8 cellular contexts compared by ENCODE assay signal in the genomic region with DNA sequence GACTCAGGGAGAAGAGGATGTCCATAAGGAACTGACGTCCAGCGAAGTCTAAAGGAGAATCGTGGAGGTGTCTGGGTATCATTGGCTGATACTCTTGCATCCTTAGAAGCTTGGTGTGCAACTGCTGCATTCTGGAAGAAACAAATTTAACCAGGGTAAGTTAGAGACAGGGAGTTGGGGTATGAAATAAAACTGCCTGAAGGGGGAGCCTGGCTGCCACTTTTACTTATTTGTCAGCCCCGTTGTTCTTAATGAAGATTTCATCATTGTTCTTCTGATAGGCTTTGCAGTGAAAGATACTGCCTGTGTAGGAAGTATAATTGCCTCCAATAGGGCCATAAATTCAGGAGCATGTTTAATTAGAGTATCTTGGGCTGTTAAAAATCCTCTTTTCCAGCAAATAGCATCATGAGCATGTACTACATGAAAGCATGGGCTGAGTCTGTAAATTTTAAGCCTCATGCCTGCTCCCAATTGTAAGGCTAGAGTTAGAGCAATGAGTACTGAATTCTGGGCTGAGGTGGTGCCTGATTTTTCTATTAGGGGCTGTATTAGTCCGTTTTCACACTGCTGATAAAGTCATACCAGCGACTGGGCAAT.
A peak's percentile ranks its signal among the peaks of the same experiment; 100 is the strongest.
DNase-seq lines count a peak whose midpoint lies in the region; ATAC-seq, FAIRE-seq and TF ChIP-seq lines count a peak whose summit lies in the region.

No MANE protein-coding gene starts in this region.

- H3K4me3 ChIP-seq in H1 (ENCODE audit: extremely low read depth in 1 of 4, insufficient read depth in 2 of 4, low read depth in 3 of 4, low read length in 4 of 4) = no peak overlapping the region

- H3K79me2 ChIP-seq in H1 (ENCODE audit: control insufficient read depth in 1 of 2, insufficient read depth in 2 of 2, low read length in 2 of 2) = no peaks in the 10 kb centered on the region

- H3K4ac ChIP-seq in H1 (replicated peaks; ENCODE audit: insufficient read length, low read depth, low read length) = no peak overlapping the region

- H3K23ac ChIP-seq in H1 (ENCODE audit: insufficient read length) = no peak overlapping the region

- H3K27me3 ChIP-seq in H1 (replicated peaks in 1 of 4; ENCODE audit: control insufficient read depth in 3 of 4, extremely low read depth in 1 of 4, insufficient read depth in 3 of 4, low read length in 3 of 4) = no peaks in the 10 kb centered on the region

- H3K27ac ChIP-seq in H1 (ENCODE audit: low read depth, low read length) = no peak overlapping the region

- H3K4me2 ChIP-seq in H1 (ENCODE audit: insufficient read depth in 1 of 2, low read depth in 2 of 2, low read length in 2 of 2) = no peak overlapping the region

- no peak overlapping the region for H2BK15ac ChIP-seq in H1 (ENCODE audit: low read length)

- H2BK20ac ChIP-seq in H1 (ENCODE audit: low read length) = no peak overlapping the region

- no peak overlapping the region for H2AFZ ChIP-seq in H1 (ENCODE audit: low read length)

- H3K27ac Mint-ChIP-seq in neural crest cell (ENCODE audit: unreplicated experiment) = no peak overlapping the region
- H3K27ac Mint-ChIP-seq in natural killer cell treated with Interleukin-12 subunit alpha and Interleukin-12 subunit beta and Interleukin-15 and Interleukin-18, amount 100 ng/mL, for 72 hours = no peak overlapping the region

- CTCF ChIA-PET in H1 (lab: Charles Lee; ENCODE audit: partially characterized antibody) = interaction anchor here (0.9 to 2.1 kb wide), 7 partner anchors 7 to 681 kb away, joined by 3 to 6 read pairs (median 4); no protein-coding TSS in a partner anchor

- no peak overlapping the region for H3K56ac ChIP-seq in H1 (replicated peaks; ENCODE audit: insufficient read length, low read depth, low read length)

- H3K23me2 ChIP-seq in H1 (ENCODE audit: low read depth, low read length) = no peaks in the 10 kb centered on the region

- peaks cover 2% of the 10 kb centered on the region for H3K36me3 Mint-ChIP-seq in neural crest cell (ENCODE audit: low read depth)
- no peaks in the 10 kb centered on the region for H3K36me3 Mint-ChIP-seq in natural killer cell treated with Interleukin-12 subunit alpha and Interleukin-12 subunit beta and Interleukin-15 and Interleukin-18, amount 100 ng/mL, for 72 hours

- 0 out of 4 replicates have a peak, but pooled peaks cover 0 to 6% of the 10 kb centered on the region in 2 experiments for H3K9me3 ChIP-seq in H1 (ENCODE audit: insufficient read depth in 2 of 2, low read depth in 1 of 2, low read length in 1 of 2)

- no peak overlapping the region for H3K4me3 Mint-ChIP-seq in neural crest cell
- no peak overlapping the region for H3K4me3 Mint-ChIP-seq in natural killer cell treated with Interleukin-12 subunit alpha and Interleukin-12 subunit beta and Interleukin-15 and Interleukin-18, amount 100 ng/mL, for 72 hours

- TF ChIP-seq CTCF in H1 (IDR thresholded peaks at IDR 0.05; ENCODE audit: control extremely low read depth in 1 of 3, insufficient read depth in 1 of 3, low read depth in 1 of 3, low read length in 3 of 3) (peak in 2 of 3 experiments; percentile 42 to 52; a peak in 2 of 4 replicates), neural crest cell (conservative IDR thresholded peaks at IDR 0.05) (peak; percentile 63)

- no peak for TF ChIP-seq POLR2A in H1 (IDR thresholded peaks at IDR 0.05; ENCODE audit: control extremely low read depth in 1 of 2, low read depth in 2 of 2, low read length in 2 of 2)

- peaks cover 3% of the 10 kb centered on the region for H3K27me3 Mint-ChIP-seq in neural crest cell (ENCODE audit: low read depth)
- no peaks in the 10 kb centered on the region for H3K27me3 Mint-ChIP-seq in natural killer cell treated with Interleukin-12 subunit alpha and Interleukin-12 subunit beta and Interleukin-15 and Interleukin-18, amount 100 ng/mL, for 72 hours

- no peak overlapping the region for H2BK120ac ChIP-seq in H1 (replicated peaks; ENCODE audit: low read depth, low read length)

- no peak overlapping the region for H2AK5ac ChIP-seq in H1 (ENCODE audit: low read depth, low read length)

- H2BK5ac ChIP-seq in H1 (ENCODE audit: low read depth, low read length) = no peak overlapping the region

- no peak overlapping the region for H3K9ac ChIP-seq in H1 (replicated peaks in 1 of 4; ENCODE audit: extremely low read depth in 1 of 4, low read depth in 3 of 4, low read length in 3 of 4)

- 65% methylated on average over 6 of the region's 6 CpGs; no CpG with 5 or more reads in 1 of the 2 experiments for WGBS in H1 (ENCODE audit: extremely low coverage in 1 of 2, insufficient coverage in 1 of 2, insufficient read length in 1 of 2, insufficient replicate concordance in 2 of 2, low coverage in 1 of 2, low lambda C conversion rate in 2 of 2, missing lambda C conversion rate in 1 of 2), 2 experiments

- H3K4me1 ChIP-seq in H1 (replicated peaks in 1 of 4; ENCODE audit: control insufficient read depth in 3 of 4, insufficient read depth in 4 of 4, low read length in 3 of 4) = no peaks in the 10 kb centered on the region

- no peak for FAIRE-seq in H1 (lab: Jason Lieb, UNC)

- POLR2A ChIA-PET in H1 (lab: Charles Lee; ENCODE audit: partially characterized antibody) = no interaction called here

- ATAC-seq in GM21360 (IDR thresholded peaks at IDR 0.05; ENCODE audit: unreplicated experiment) = peak; percentile 90
- no peak for ATAC-seq in natural killer cell treated with Interleukin-12 subunit alpha and Interleukin-12 subunit beta and Interleukin-15 and Interleukin-18, amount 100 ng/mL, for 72 hours

- H4K20me1 ChIP-seq in H1 (replicated peaks in 1 of 2; ENCODE audit: control insufficient read depth in 1 of 2, insufficient read depth in 2 of 2, low read length in 2 of 2) = no peaks in the 10 kb centered on the region

- no peaks in the 10 kb centered on the region for H3K36me3 ChIP-seq in H1 (ENCODE audit: control insufficient read depth in 2 of 4, insufficient read depth in 4 of 4, low read length in 3 of 4)

- no peak overlapping the region for H4K8ac ChIP-seq in H1 (ENCODE audit: extremely low read depth, insufficient read depth, low read length)

- no peak for TF ChIP-seq EP300 in H1 (IDR thresholded peaks at IDR 0.05; ENCODE audit: borderline replicate concordance in 1 of 2, low read depth in 2 of 2, low read length in 2 of 2)

- no peaks in the 10 kb centered on the region for H3K4me1 Mint-ChIP-seq in neural crest cell
- H3K4me1 Mint-ChIP-seq in natural killer cell treated with Interleukin-12 subunit alpha and Interleukin-12 subunit beta and Interleukin-15 and Interleukin-18, amount 100 ng/mL, for 72 hours (ENCODE audit: low read depth in 2 of 2) = no peaks in the 10 kb centered on the region

- no peak overlapping the region for H4K91ac ChIP-seq in H1 (replicated peaks; ENCODE audit: insufficient read length, low read length)

- peak; percentile 68 for DNase-seq in DMS53 (lab: John Stamatoyannopoulos, UW)
- peak; percentile 72 for DNase-seq in HT-29 (ENCODE audit: low spot score)
- peak; percentile 53 for DNase-seq in SW480 (ENCODE audit: low spot score)
- DNase-seq in H1 (ENCODE audit: low read depth in 1 of 2, low spot score in 2 of 2) = peak in 1 of 2 experiments; percentile 13
- no peak for DNase-seq in neural crest cell (ENCODE audit: low read depth, low spot score)
- DNase-seq in natural killer cell treated with Interleukin-12 subunit alpha and Interleukin-12 subunit beta and Interleukin-15 and Interleukin-18, amount 100 ng/mL, for 72 hours (ENCODE audit: low spot score) = no peak
- no peak for DNase-seq in NK-92 (lab: John Stamatoyannopoulos, UW; ENCODE audit: unreplicated experiment)

- H3K18ac ChIP-seq in H1 (ENCODE audit: extremely low read depth, low read length) = no peak overlapping the region

- H3K9me3 Mint-ChIP-seq in neural crest cell = peaks cover 11% of the 10 kb centered on the region
- peaks cover 15% of the 10 kb centered on the region for H3K9me3 Mint-ChIP-seq in natural killer cell treated with Interleukin-12 subunit alpha and Interleukin-12 subunit beta and Interleukin-15 and Interleukin-18, amount 100 ng/mL, for 72 hours

- H4K5ac ChIP-seq in H1 (ENCODE audit: insufficient read length, low read depth, low read length) = no peak overlapping the region

- no peak overlapping the region for H2BK12ac ChIP-seq in H1 (ENCODE audit: low read depth, low read length)

- no peak overlapping the region for H3K14ac ChIP-seq in H1 (ENCODE audit: insufficient read length)

- H3K79me1 ChIP-seq in H1 (ENCODE audit: low read depth, low read length) = no peaks in the 10 kb centered on the region

- TF ChIP-seq RAD21 in H1 (IDR thresholded peaks at IDR 0.05 in 1 of 2, conservative IDR thresholded peaks at IDR 0.05 in 1 of 2; ENCODE audit: low read depth in 2 of 2, low read length in 2 of 2) = peak; percentile 71 to 77

TF ChIP-seq in H1, 55 proteins besides CTCF, POLR2A, EP300 and RAD21 (continues in another document):
- no peak for TF ChIP-seq SIX5 (IDR thresholded peaks at IDR 0.05; ENCODE audit: low read depth, low read length)
- TF ChIP-seq, protein P1, sequence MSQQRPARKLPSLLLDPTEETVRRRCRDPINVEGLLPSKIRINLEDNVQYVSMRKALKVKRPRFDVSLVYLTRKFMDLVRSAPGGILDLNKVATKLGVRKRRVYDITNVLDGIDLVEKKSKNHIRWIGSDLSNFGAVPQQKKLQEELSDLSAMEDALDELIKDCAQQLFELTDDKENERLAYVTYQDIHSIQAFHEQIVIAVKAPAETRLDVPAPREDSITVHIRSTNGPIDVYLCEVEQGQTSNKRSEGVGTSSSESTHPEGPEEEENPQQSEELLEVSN (IDR thresholded peaks at IDR 0.05) = no peak
- no peak for TF ChIP-seq TEAD4 (IDR thresholded peaks at IDR 0.05; ENCODE audit: low read depth, low read length)
- no peak for TF ChIP-seq RBBP5 (IDR thresholded peaks at IDR 0.05; ENCODE audit: borderline replicate concordance, low read depth, low read length)
- no peak; the same call in 1 of the 2 replicates for TF ChIP-seq CEBPB (IDR thresholded peaks at IDR 0.05; ENCODE audit: low read depth, low read length)
- no peak for TF ChIP-seq RXRA (IDR thresholded peaks at IDR 0.05; ENCODE audit: insufficient read depth, low read depth, low read length)
- TF ChIP-seq HDAC2 (IDR thresholded peaks at IDR 0.05; ENCODE audit: borderline replicate concordance in 1 of 2, low read depth in 2 of 2, low read length in 2 of 2) = no peak
- TF ChIP-seq EGR1 (IDR thresholded peaks at IDR 0.05; ENCODE audit: borderline replicate concordance, low read depth, low read length) = no peak
- no peak for TF ChIP-seq GTF2F1 (IDR thresholded peaks at IDR 0.05; ENCODE audit: borderline replicate concordance, low read depth, low read length)
- no peak for TF ChIP-seq GABPA (IDR thresholded peaks at IDR 0.05; ENCODE audit: borderline replicate concordance, insufficient read depth, low read length)
- TF ChIP-seq JUND (IDR thresholded peaks at IDR 0.05; ENCODE audit: low read length) = no peak
- TF ChIP-seq, protein P2, sequence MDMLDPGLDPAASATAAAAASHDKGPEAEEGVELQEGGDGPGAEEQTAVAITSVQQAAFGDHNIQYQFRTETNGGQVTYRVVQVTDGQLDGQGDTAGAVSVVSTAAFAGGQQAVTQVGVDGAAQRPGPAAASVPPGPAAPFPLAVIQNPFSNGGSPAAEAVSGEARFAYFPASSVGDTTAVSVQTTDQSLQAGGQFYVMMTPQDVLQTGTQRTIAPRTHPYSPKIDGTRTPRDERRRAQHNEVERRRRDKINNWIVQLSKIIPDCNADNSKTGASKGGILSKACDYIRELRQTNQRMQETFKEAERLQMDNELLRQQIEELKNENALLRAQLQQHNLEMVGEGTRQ (IDR thresholded peaks at IDR 0.05; ENCODE audit: low read length) = no peak

Comparison
In these comparisons a context has a peak if more than half of its experiments do, and no peak if none do; other contexts are left out.
1. DNase-seq: peak in DMS53 (single experiment), HT-29 (single experiment) and SW480 (single experiment); none in neural crest cell (single experiment), natural killer cell treated with Interleukin-12 subunit alpha and Interleukin-12 subunit beta and Interleukin-15 and Interleukin-18, amount 100 ng/mL, for 72 hours (single experiment) and NK-92 (single experiment).